18 cellular contexts compared by ENCODE assay signal in genomic region chr1:61873581-61873980, GRCh38.
"Had no signal": no experiment of that assay in that cellular context is flagged by ENCODE, and none has a peak within 500 bp of the region (broad histone marks: within the 10 kb centered on the region; RNA-seq: fewer than 3 reads in every experiment).

No MANE protein-coding gene starts in this region.

- H3K27me3 ChIP-seq: brain microvascular endothelial cell, hepatocyte, left lung, thyroid gland, uterus had no signal

- H3K9me3 ChIP-seq: thyroid gland, uterus had no signal

- H2AFZ ChIP-seq: hepatocyte had no signal

- H3K36me3 ChIP-seq: brain microvascular endothelial cell, uterus had no signal

- H3K9me3 Mint-ChIP-seq: effector memory CD8-positive, alpha-beta T cell; natural killer cell had no signal

- FAIRE-seq: kidney had no signal

- H3K4me3 Mint-ChIP-seq: activated CD4-positive, alpha-beta T cell treated with anti-CD3 and anti-CD28 coated beads, Interleukin-2, amount 10 ng/mL, durations not matched to agents 7 days and 5 days; activated naive CD8-positive, alpha-beta T cell treated with anti-CD3 and anti-CD28 coated beads, Interleukin-2, amount 10 ng/mL, durations not matched to agents 7 days and 5 days; dendritic cell treated with granulocyte-macrophage colony-stimulating factor and Interleukin-4, amounts not matched to agents 40 ng/mL and 50 ng/mL, for 4 days; effector memory CD8-positive, alpha-beta T cell; natural killer cell; stimulated activated memory B cell treated with anti-CD40 and anti-IgM and Interleukin-4, amounts not matched to agents 10 μg/mL and 1 μg/mL and 100 μg/mL, for 72 hours had no signal

- H3K4me1 Mint-ChIP-seq: activated CD4-positive, alpha-beta T cell treated with anti-CD3 and anti-CD28 coated beads, Interleukin-2, amount 10 ng/mL, durations not matched to agents 7 days and 5 days; activated naive CD8-positive, alpha-beta T cell treated with anti-CD3 and anti-CD28 coated beads, Interleukin-2, amount 10 ng/mL, durations not matched to agents 7 days and 5 days; natural killer cell; stimulated activated memory B cell treated with anti-CD40 and anti-IgM and Interleukin-4, amounts not matched to agents 10 μg/mL and 1 μg/mL and 100 μg/mL, for 72 hours had no signal

- H3K4me2 ChIP-seq: hepatocyte had no signal

- DNase-seq: activated CD4-positive, alpha-beta T cell treated with anti-CD3 and anti-CD28 coated beads, Interleukin-2, amount 10 ng/mL, durations not matched to agents 7 days and 5 days; activated CD8-positive, alpha-beta memory T cell treated with anti-CD3 and anti-CD28 coated beads for 24 hours; activated gamma-delta T cell treated with Interleukin-2 at 50 U/mL for 16 hours; activated naive CD8-positive, alpha-beta T cell treated with anti-CD3 and anti-CD28 coated beads, Interleukin-2, amount 10 ng/mL, durations not matched to agents 7 days and 5 days; brain microvascular endothelial cell; effector memory CD8-positive, alpha-beta T cell; kidney; left lung; natural killer cell; nucleus accumbens; stimulated activated CD4-positive, alpha-beta T cell treated with anti-CD3 and anti-CD28 coated beads, Interleukin-2, amount 100 ng/mL, for 48 hours; T-helper 2 cell; thyroid gland; uterus had no signal

- H3K27ac ChIP-seq: brain microvascular endothelial cell, hepatocyte, left lung, thyroid gland, uterus had no signal

- H3K27me3 Mint-ChIP-seq: activated CD4-positive, alpha-beta T cell treated with anti-CD3 and anti-CD28 coated beads, Interleukin-2, amount 10 ng/mL, durations not matched to agents 7 days and 5 days; activated naive CD8-positive, alpha-beta T cell treated with anti-CD3 and anti-CD28 coated beads, Interleukin-2, amount 10 ng/mL, durations not matched to agents 7 days and 5 days; dendritic cell treated with granulocyte-macrophage colony-stimulating factor and Interleukin-4, amounts not matched to agents 40 ng/mL and 50 ng/mL, for 4 days; effector memory CD8-positive, alpha-beta T cell; stimulated activated memory B cell treated with anti-CD40 and anti-IgM and Interleukin-4, amounts not matched to agents 10 μg/mL and 1 μg/mL and 100 μg/mL, for 72 hours had no signal

- H3K4me3 ChIP-seq: hepatocyte, left lung, thyroid gland, uterus had no signal

- H3K4me1 ChIP-seq: left lung, thyroid gland, uterus had no signal

- ATAC-seq: effector memory CD8-positive, alpha-beta T cell; esophagus mucosa; left lung; natural killer cell; stimulated activated memory B cell treated with anti-CD40 and anti-IgM and Interleukin-4, amounts not matched to agents 10 μg/mL and 1 μg/mL and 100 μg/mL, for 72 hours had no signal

- H3K27ac Mint-ChIP-seq: activated CD4-positive, alpha-beta T cell treated with anti-CD3 and anti-CD28 coated beads, Interleukin-2, amount 10 ng/mL, durations not matched to agents 7 days and 5 days; activated naive CD8-positive, alpha-beta T cell treated with anti-CD3 and anti-CD28 coated beads, Interleukin-2, amount 10 ng/mL, durations not matched to agents 7 days and 5 days; dendritic cell treated with granulocyte-macrophage colony-stimulating factor and Interleukin-4, amounts not matched to agents 40 ng/mL and 50 ng/mL, for 4 days; effector memory CD8-positive, alpha-beta T cell; natural killer cell; stimulated activated memory B cell treated with anti-CD40 and anti-IgM and Interleukin-4, amounts not matched to agents 10 μg/mL and 1 μg/mL and 100 μg/mL, for 72 hours had no signal

- H3K79me2 ChIP-seq: hepatocyte had no signal
